ENCODE assay signal across 8 cellular contexts in genomic region chr3:158801696-158802398, GRCh38. TPM values are rescaled to one million over a fixed set of nuclear protein-coding genes. Genes with fewer than 3 reads are reported as not detected.
DNase-seq lines count a peak whose midpoint lies in the region; ATAC-seq and TF ChIP-seq lines count a peak whose summit lies in the region.

Gene MFSD1 (plus strand): TSS chr3:158802054. CDS start chr3:158802153, 99 bp downstream.

- POLR2A ChIA-PET in SK-N-SH (lab: Yijun Ruan, JAX) = interaction anchor here (0.6 to 1.0 kb wide), 3 partner anchors 70 to 157 kb away, joined by 3 to 5 read pairs (median 3); no protein-coding TSS in a partner anchor

- peak within 1 kb of the TSS; percentile 58 to 62; a peak in 3 of 4 replicates for H3K27ac ChIP-seq in SK-N-SH (ENCODE audit: low read depth in 2 of 2, low read length in 1 of 2)

- H2AFZ ChIP-seq in SK-N-SH (ENCODE audit: low read depth) = peak within 1 kb of the TSS; percentile 92

- CTCF ChIA-PET in SK-N-SH (lab: Yijun Ruan, JAX) = interaction anchor here (0.7 to 4.5 kb wide), 13 partner anchors 9 to 964 kb away, joined by 3 to 48 read pairs (median 4); partner anchors contain the start of gene GFM1

- H3K9ac ChIP-seq in SK-N-SH = peak within 1 kb of the TSS; percentile 77

- H4K20me1 ChIP-seq in SK-N-SH (ENCODE audit: insufficient read depth) = no peaks in the 10 kb centered on the region

- DNase-seq in NCI-H1092 (lab: John Stamatoyannopoulos, UW) (peak; percentile 74), SK-N-SH (peak; percentile 94), germinal center (ENCODE audit: low spot score) (peak; percentile 89), nucleus accumbens (lab: John Stamatoyannopoulos, UW) (peak; percentile 63 to 98 (median 90)), superior temporal gyrus (ENCODE audit: extremely low spot score) (peak; percentile 94)
- DNase-seq in activated naive CD4-positive, alpha-beta T cell treated with anti-CD3 and anti-CD28 coated beads, Interleukin-2, amount 50 U/mL, for 16 hours = peak; percentile 86

- H3K9me2 ChIP-seq in SK-N-SH = no peaks in the 10 kb centered on the region

- no peaks in the 10 kb centered on the region for H3K9me3 ChIP-seq in SK-N-SH

- peak within 1 kb of the TSS; percentile 69 for H3K4me3 ChIP-seq in GM08714 (ENCODE audit: low read length)
- peak within 1 kb of the TSS; percentile 87 to 95 for H3K4me3 ChIP-seq in SK-N-SH (ENCODE audit: low read depth in 2 of 2, low read length in 1 of 2)

- peaks cover 8 to 14% of the 10 kb centered on the region in 2 experiments; a peak in 3 of 4 replicates for H3K4me1 ChIP-seq in SK-N-SH (ENCODE audit: control insufficient read depth in 1 of 2, insufficient read depth in 2 of 2, low read depth in 1 of 2, low read length in 1 of 2)

- H3K4me2 ChIP-seq in SK-N-SH = peak within 1 kb of the TSS; percentile 77

- no peak for TF ChIP-seq RAD21 in SK-N-SH (IDR thresholded peaks at IDR 0.05; ENCODE audit: low read length)

- no peak for TF ChIP-seq CTCF in SK-N-SH (IDR thresholded peaks at IDR 0.05)

- no peaks in the 10 kb centered on the region for H3K27me3 ChIP-seq in SK-N-SH (ENCODE audit: insufficient read depth)

- ATAC-seq in HG02588 (IDR thresholded peaks at IDR 0.05; ENCODE audit: unreplicated experiment) = peak; percentile 99

- TF ChIP-seq EP300 in SK-N-SH (IDR thresholded peaks at IDR 0.05; ENCODE audit: borderline replicate concordance in 1 of 2, low read depth in 1 of 2, low read length in 1 of 2) = peak in 1 of 2 experiments; percentile 38; a peak in 1 of 4 replicates

- H3K79me2 ChIP-seq in SK-N-SH (ENCODE audit: insufficient read depth) = peaks cover 30% of the 10 kb centered on the region

- H3F3A ChIP-seq in SK-N-SH (replicated peaks; ENCODE audit: insufficient read depth) = peaks cover 12% of the 10 kb centered on the region

- H3K36me3 ChIP-seq in SK-N-SH (replicated peaks in 1 of 2; ENCODE audit: control insufficient read depth in 1 of 2, insufficient read depth in 2 of 2, low read length in 1 of 2) = peaks cover 20% of the 10 kb centered on the region in 2 experiments

- WGBS in SK-N-SH (ENCODE audit: low lambda C conversion rate) = 1% methylated on average over 35 of the region's 60 CpGs

TF ChIP-seq in SK-N-SH, 30 proteins besides CTCF, POLR2A, EP300 and RAD21 (continues in another document):
- TF ChIP-seq POLR2AphosphoS5 (IDR thresholded peaks at IDR 0.05; ENCODE audit: low read depth, low read length) (peak; percentile 90), RFX5 (IDR thresholded peaks at IDR 0.05; ENCODE audit: low read length) (no peak), MXI1 (IDR thresholded peaks at IDR 0.05; ENCODE audit: low read depth, low read length) (peak; percentile 97), FOSL2 (IDR thresholded peaks at IDR 0.05; ENCODE audit: borderline replicate concordance, low read depth) (no peak), MEF2A (IDR thresholded peaks at IDR 0.05; ENCODE audit: borderline replicate concordance, low read depth) (no peak), RCOR1 (IDR thresholded peaks at IDR 0.05; ENCODE audit: low read length) (0 out of 2 replicates have a peak, but pooled peaks have one; percentile 19), ZBTB33 (IDR thresholded peaks at IDR 0.05; ENCODE audit: borderline replicate concordance, low read depth) (no peak), IRF3 (IDR thresholded peaks at IDR 0.05; ENCODE audit: low read depth, low read length) (no peak), YY1 (IDR thresholded peaks at IDR 0.05; ENCODE audit: low read depth) (no peak), JUND (IDR thresholded peaks at IDR 0.05) (peak; percentile 11; the same call in 1 of the 2 replicates), EZH2phosphoT487 (IDR thresholded peaks at IDR 0.05; ENCODE audit: borderline replicate concordance, low read depth) (no peak), GABPA (IDR thresholded peaks at IDR 0.05; ENCODE audit: low read depth) (peak; percentile 55; the same call in 1 of the 2 replicates), NRF1 (IDR thresholded peaks at IDR 0.05; ENCODE audit: low read depth, low read length) (no peak), CHD2 (IDR thresholded peaks at IDR 0.05; ENCODE audit: low read length, partially characterized antibody) (peak; percentile 54), ELF1 (IDR thresholded peaks at IDR 0.05) (peak; percentile 83), SIN3A (IDR thresholded peaks at IDR 0.05; ENCODE audit: borderline replicate concordance, low read depth, low read length) (peak; percentile 99), TAF1 (IDR thresholded peaks at IDR 0.05; ENCODE audit: borderline replicate concordance, low read depth, low read length) (peak; percentile 70; the same call in 1 of the 2 replicates), PBX3 (IDR thresholded peaks at IDR 0.05) (no peak), FOXJ3 (CRISPR knock-in tag; IDR thresholded peaks at IDR 0.05) (0 out of 2 replicates have a peak, but pooled peaks have one; percentile 41), MAX (IDR thresholded peaks at IDR 0.05; ENCODE audit: low read depth) (peak; percentile 91), USF1 (IDR thresholded peaks at IDR 0.05; ENCODE audit: borderline replicate concordance, low read depth) (peak; percentile 100), FOXM1 (IDR thresholded peaks at IDR 0.05; ENCODE audit: low read depth) (no peak)

RNA-seq across cellular contexts. Expression of gene MFSD1, which starts in this region (rescaled TPM):
- polyA plus RNA-seq in SK-N-SH (2012; rRNA removed) = 44.9 and 70.4 TPM in 2 replicates
- polyA plus RNA-seq in SK-N-SH (2012; cell fraction: cytosol; rRNA removed) = 62.0 and 65.7 TPM in 2 replicates
- 21.3 and 43.6 TPM in 2 replicates for polyA plus RNA-seq in SK-N-SH (2012; cell fraction: nucleus; rRNA removed)

Comparison
In these comparisons a context has a peak if more than half of its experiments do, and no peak if none do; other contexts are left out.
1. Peak in every context shown above with its lines: DNase-seq, ATAC-seq, H3K4me3 ChIP-seq and H3K27ac ChIP-seq.